ENCODE assay signal across 22 cellular contexts in genomic region chr9:17580119-17580518, GRCh38. TPM values are rescaled to one million over a fixed set of nuclear protein-coding genes. Genes with fewer than 3 reads are reported as not detected.
DNase-seq lines count a peak whose midpoint lies in the region; ATAC-seq and TF ChIP-seq lines count a peak whose summit lies in the region.
"Had no signal": no experiment of that assay in that cellular context is flagged by ENCODE, and none has a peak within 500 bp of the region (broad histone marks: within the 10 kb centered on the region; RNA-seq: fewer than 3 reads in every experiment).

No MANE protein-coding gene starts in this region.

- H3K36me3 Mint-ChIP-seq in mesothelial cell of epicardium (no peaks in the 10 kb centered on the region), MCF 10A (ENCODE audit: insufficient read depth, unreplicated experiment) (no peaks in the 10 kb centered on the region)
- H3K36me3 Mint-ChIP-seq: natural killer cell treated with Interleukin-12 subunit alpha and Interleukin-12 subunit beta and Interleukin-15 and Interleukin-18, amount 100 ng/mL, for 72 hours had no signal

- intact Hi-C loops in left ventricle myocardium inferior (cut with micrococcal nuclease), result no loop called here
- intact Hi-C loops in Right ventricle myocardium inferior (cut with DNase I), result no loop called here
- intact Hi-C loops in MCF 10A (cut with micrococcal nuclease), result no loop called here

- H3K27ac Mint-ChIP-seq in mesothelial cell of epicardium (no peak overlapping the region), MCF 10A (ENCODE audit: low read depth, unreplicated experiment) (no peak overlapping the region)
- H3K27ac Mint-ChIP-seq: activated naive CD8-positive, alpha-beta T cell treated with anti-CD3 and anti-CD28 coated beads, Interleukin-2, amount 50 U/mL, for 24 hours; CD4-positive, alpha-beta T cell; natural killer cell treated with Interleukin-12 subunit alpha and Interleukin-12 subunit beta and Interleukin-15 and Interleukin-18, amount 100 ng/mL, for 72 hours; T-helper 1 cell treated with Interleukin-12 subunit alpha and Interleukin-12 subunit beta and Interleukin-4 antibody, amounts not matched to agents 30 μg/mL and 1 μg/mL, for 36 hours had no signal

- H3K4me1 ChIP-seq in left ventricle myocardium inferior, result peaks cover 12% of the 10 kb centered on the region
- H3K4me1 ChIP-seq: foreskin keratinocyte, pancreas had no signal

- H3K4me1 Mint-ChIP-seq in mesothelial cell of epicardium, result peaks cover 8% of the 10 kb centered on the region
- H3K4me1 Mint-ChIP-seq in MCF 10A (ENCODE audit: insufficient read depth, unreplicated experiment), result no peaks in the 10 kb centered on the region

- ATAC-seq in Right ventricle myocardium inferior, result no peak
- ATAC-seq: activated naive CD8-positive, alpha-beta T cell treated with anti-CD3 and anti-CD28 coated beads, Interleukin-2, amount 50 U/mL, for 24 hours; natural killer cell treated with Interleukin-12 subunit alpha and Interleukin-12 subunit beta and Interleukin-15 and Interleukin-18, amount 100 ng/mL, for 72 hours had no signal

- no peak for DNase-seq in left ventricle myocardium inferior
- no peak for DNase-seq in Right ventricle myocardium inferior (ENCODE audit: missing footprints)
- DNase-seq in cerebellar cortex (ENCODE audit: low spot score), result peak; percentile 57
- no peak for DNase-seq in mesothelial cell of epicardium (ENCODE audit: low spot score in 2 of 2, unreplicated experiment in 2 of 2)
- no peak for DNase-seq in MCF 10A (ENCODE audit: unreplicated experiment)
- DNase-seq in RKO (ENCODE audit: low spot score), result no peak
- DNase-seq in effector CD8-positive, alpha-beta T cell (lab: John Stamatoyannopoulos, UW), result no peak
- DNase-seq: activated CD4-positive, alpha-beta T cell treated with anti-CD3 and anti-CD28 coated beads, Interleukin-2, amount 50 U/mL, for 4 hours; AML-193; CD4-positive, alpha-beta T cell; cortex of kidney; esophagus squamous epithelium; foreskin keratinocyte; KG1; MG63; stimulated activated naive CD8-positive, alpha-beta T cell treated with anti-CD3 and anti-CD28 coated beads, Interleukin-15, Interleukin-2, amounts not matched to agents 100 U/mL and 50 U/mL, for 24 hours had no signal

- H3K27me3 Mint-ChIP-seq in mesothelial cell of epicardium (ENCODE audit: low read depth), result peaks cover 81% of the 10 kb centered on the region
- H3K27me3 Mint-ChIP-seq in MCF 10A (ENCODE audit: insufficient read depth, unreplicated experiment), result peaks cover 55% of the 10 kb centered on the region

- H3K4me3 ChIP-seq in left ventricle myocardium inferior, result peak overlapping the region; percentile 68
- H3K4me3 ChIP-seq: MG63 had no signal

- peak overlapping the region; percentile 21 for H3K4me3 Mint-ChIP-seq in mesothelial cell of epicardium
- H3K4me3 Mint-ChIP-seq in MCF 10A (ENCODE audit: unreplicated experiment), result no peak overlapping the region
- H3K4me3 Mint-ChIP-seq: activated naive CD8-positive, alpha-beta T cell treated with anti-CD3 and anti-CD28 coated beads, Interleukin-2, amount 50 U/mL, for 24 hours; CD4-positive, alpha-beta T cell; natural killer cell treated with Interleukin-12 subunit alpha and Interleukin-12 subunit beta and Interleukin-15 and Interleukin-18, amount 100 ng/mL, for 72 hours had no signal

- POLR2A ChIA-PET in MCF 10A (lab: Yijun Ruan, JAX), result no interaction called here

- H3K27me3 ChIP-seq in left ventricle myocardium inferior (ENCODE audit: low read depth), result peaks cover 67% of the 10 kb centered on the region

- H3K9me3 Mint-ChIP-seq in mesothelial cell of epicardium (peaks cover 3% of the 10 kb centered on the region), MCF 10A (ENCODE audit: unreplicated experiment) (no peaks in the 10 kb centered on the region)
- H3K9me3 Mint-ChIP-seq: activated naive CD8-positive, alpha-beta T cell treated with anti-CD3 and anti-CD28 coated beads, Interleukin-2, amount 50 U/mL, for 24 hours; natural killer cell treated with Interleukin-12 subunit alpha and Interleukin-12 subunit beta and Interleukin-15 and Interleukin-18, amount 100 ng/mL, for 72 hours had no signal

- TF ChIP-seq CTCF in left ventricle myocardium inferior (IDR thresholded peaks at IDR 0.05; ENCODE audit: borderline replicate concordance) (no peak), mesothelial cell of epicardium (IDR thresholded peaks at IDR 0.05; ENCODE audit: unreplicated experiment) (no peak), MCF 10A (IDR thresholded peaks at IDR 0.05; ENCODE audit: unreplicated experiment) (no peak)

- no TSS peak for BruUV-seq in MCF 10A (replicated peaks; lab: Mats Ljungman, UMichigan)

- H3K27ac ChIP-seq in left ventricle myocardium inferior (replicated peaks), result no peak overlapping the region
- H3K27ac ChIP-seq: esophagus squamous epithelium, foreskin keratinocyte, pancreas, SK-N-MC had no signal

- CTCF ChIA-PET in MCF 10A (lab: Yijun Ruan, JAX), result interaction anchor here (0.5 to 0.6 kb wide), 2 partner anchors 48 to 227 kb away, joined by 4 to 5 read pairs; no protein-coding TSS in a partner anchor

- H3K9me3 ChIP-seq in left ventricle myocardium inferior (replicated peaks), result no peaks in the 10 kb centered on the region
- H3K9me3 ChIP-seq: esophagus squamous epithelium, MG63, pancreas had no signal

- no peaks in the 10 kb centered on the region for H3K36me3 ChIP-seq in left ventricle myocardium inferior
- H3K36me3 ChIP-seq: esophagus squamous epithelium, MG63, pancreas had no signal

RNA-seq across cellular contexts. Expression of gene SH3GL2, which starts 1.3 kb away (rescaled TPM):
- 7.3 TPM for total RNA-seq in left ventricle myocardium inferior
- total RNA-seq in Right ventricle myocardium inferior, result 0.51 TPM
- total RNA-seq in mesothelial cell of epicardium, result 0.34 to 0.51 TPM (median 0.38 TPM) in 3 replicates
- not detected in 2 replicates for total RNA-seq in MCF 10A (2022)
- total RNA-seq: A673; CD4-positive, alpha-beta T cell; foreskin keratinocyte; natural killer cell treated with Interleukin-12 subunit alpha and Interleukin-12 subunit beta and Interleukin-15 and Interleukin-18, amount 100 ng/mL, for 72 hours had no signal
